In genomic region chr5:169583424-169584215, GRCh38 we compare ENCODE assay signal across 8 cellular contexts. TPM values are rescaled to one million over a fixed set of nuclear protein-coding genes. Genes with fewer than 3 reads are reported as not detected.
DNase-seq lines count a peak whose midpoint lies in the region; ATAC-seq, FAIRE-seq and TF ChIP-seq lines count a peak whose summit lies in the region.

Gene SPDL1 (plus strand): TSS chr5:169583773. CDS start chr5:169588417, 4,644 bp downstream.

- 0% methylated on average over 53 of the region's 53 CpGs for WGBS in heart right ventricle, 2 donors

- H3K27ac ChIP-seq in heart right ventricle (peak within 1 kb of the TSS in 9 of 10 donors; percentile 48 to 84 (median 73)), upper lobe of right lung (peak within 1 kb of the TSS; percentile 63)

- H3K36me3 ChIP-seq in heart right ventricle, result peaks cover 0 to 5% (median 0%) of the 10 kb centered on the region in 9 donors
- no peaks in the 10 kb centered on the region for H3K36me3 ChIP-seq in upper lobe of right lung

- H3K4me3 ChIP-seq in heart right ventricle (peak within 1 kb of the TSS; percentile 62 to 91 (median 82)), upper lobe of right lung (peak within 1 kb of the TSS; percentile 80)

- TF ChIP-seq POLR2A in GM12892 (IDR thresholded peaks at IDR 0.05; ENCODE audit: low read depth, low read length), result peak; percentile 92

- H3K27me3 ChIP-seq in heart right ventricle (peaks cover 0 to 10% (median 0%) of the 10 kb centered on the region in 7 donors), upper lobe of right lung (no peaks in the 10 kb centered on the region)

- peaks cover 0 to 17% (median 11%) of the 10 kb centered on the region in 9 donors for H3K4me1 ChIP-seq in heart right ventricle
- peaks cover 7% of the 10 kb centered on the region for H3K4me1 ChIP-seq in upper lobe of right lung

- DNase-seq in GM12892 (ENCODE audit: insufficient read length), result peak; percentile 59
- DNase-seq in NCI-H146 (lab: John Stamatoyannopoulos, UW), result peak; percentile 93
- DNase-seq in T-helper 1 cell, result peak; percentile 86 to 97 (median 90)
- peak; percentile 93 for DNase-seq in amniotic epithelial cell (ENCODE audit: low read depth)
- DNase-seq in heart right ventricle, result peak; percentile 95 to 96
- DNase-seq in posterior cingulate gyrus, result peak; percentile 85 to 99 (median 92)
- peak; percentile 96 for DNase-seq in upper lobe of right lung

- TF ChIP-seq CTCF in heart right ventricle (IDR thresholded peaks at IDR 0.05) (no peak), upper lobe of right lung (IDR thresholded peaks at IDR 0.05) (no peak)

- intact Hi-C loops in heart right ventricle (cut with DNase I) (loop anchor here in 5 of 10 donors (5.0 to 10.0 kb wide), 4 partner anchors 596 to 1006 kb away; partner anchors contain the start of gene PANK3 (in 1 of the 5)), posterior cingulate gyrus (cut with DNase I) (loop anchor here (2.0 to 5.0 kb wide), 3 partner anchors 597 to 1316 kb away; no protein-coding TSS in a partner anchor), upper lobe of right lung (cut with DNase I) (no loop called here)

- ATAC-seq in HG02852 (IDR thresholded peaks at IDR 0.05; ENCODE audit: unreplicated experiment) (peak; percentile 86), heart right ventricle (peak; percentile 95 to 99 (median 98)), upper lobe of right lung (peak; percentile 98)

- peak; percentile 94 for FAIRE-seq in GM12892 (lab: Jason Lieb, UNC)

- no peaks in the 10 kb centered on the region for H3K9me3 ChIP-seq in heart right ventricle
- H3K9me3 ChIP-seq in upper lobe of right lung, result no peaks in the 10 kb centered on the region

RNA-seq across cellular contexts. Expression of gene SPDL1, which starts in this region (rescaled TPM):
- polyA plus RNA-seq in GM12892 (2012; ENCODE audit: missing spikeins), result 25.8 TPM
- total RNA-seq in heart right ventricle, result 1 to 10 TPM; 2.9 to 5.7 (median 4.2) TPM
- 1 to 10 TPM; 4.0 TPM for polyA plus RNA-seq in heart right ventricle
- 3.5 TPM for total RNA-seq in upper lobe of right lung

Comparison
In these comparisons a context has a peak if more than half of its experiments do, and no peak if none do; other contexts are left out.
1. Peak in every context shown above with its lines: DNase-seq, ATAC-seq, H3K4me3 ChIP-seq and H3K27ac ChIP-seq.